ENCODE assay signal across 21 cellular contexts in genomic region chr18:79755496-79756142, GRCh38. TPM values are rescaled to one million over a fixed set of nuclear protein-coding genes. Genes with fewer than 3 reads are reported as not detected.
"Had no signal": no experiment of that assay in that cellular context is flagged by ENCODE, and none has a peak within 500 bp of the region (broad histone marks: within the 10 kb centered on the region; RNA-seq: fewer than 3 reads in every experiment).

No MANE protein-coding gene starts in this region.

- H3K4me3 ChIP-seq: body of pancreas, colonic mucosa, esophagus squamous epithelium, left ventricle myocardium inferior, ovary, SJCRH30 had no signal

- H3K9me3 ChIP-seq: body of pancreas, colonic mucosa, esophagus squamous epithelium, SJCRH30 had no signal

- H3K4me1 Mint-ChIP-seq: activated CD4-positive, alpha-beta T cell treated with anti-CD3 and anti-CD28 coated beads, Interleukin-2, amount 10 ng/mL, durations not matched to agents 7 days and 5 days had no signal

- H3K27ac Mint-ChIP-seq: activated naive CD4-positive, alpha-beta T cell treated with anti-CD3 and anti-CD28 coated beads, Interleukin-2, amount 10 ng/mL, durations not matched to agents 7 days and 5 days; nephron progenitor cell; T-helper 2 cell treated with Interferon-gamma antibody and Interleukin-4, amounts not matched to agents 5 μg/mL and 100 μg/mL, for 36 hours had no signal

- H3K4me1 ChIP-seq: body of pancreas, colonic mucosa, left ventricle myocardium inferior, SJCRH30 had no signal

- H3K4me3 Mint-ChIP-seq: activated CD4-positive, alpha-beta T cell treated with anti-CD3 and anti-CD28 coated beads, Interleukin-2, amount 10 ng/mL, durations not matched to agents 7 days and 5 days; activated naive CD4-positive, alpha-beta T cell treated with anti-CD3 and anti-CD28 coated beads, Interleukin-2, amount 10 ng/mL, durations not matched to agents 7 days and 5 days; nephron progenitor cell; T-helper 2 cell treated with Interferon-gamma antibody and Interleukin-4, amounts not matched to agents 5 μg/mL and 100 μg/mL, for 36 hours had no signal

- ATAC-seq: body of pancreas had no signal

- H3K27ac ChIP-seq: body of pancreas, colonic mucosa, esophagus squamous epithelium, left ventricle myocardium inferior, ovary, SJCRH30 had no signal

- H3K27me3 Mint-ChIP-seq: activated CD4-positive, alpha-beta T cell treated with anti-CD3 and anti-CD28 coated beads, Interleukin-2, amount 10 ng/mL, durations not matched to agents 7 days and 5 days; activated naive CD4-positive, alpha-beta T cell treated with anti-CD3 and anti-CD28 coated beads, Interleukin-2, amount 10 ng/mL, durations not matched to agents 7 days and 5 days had no signal

- DNase-seq: activated CD4-positive, alpha-beta T cell treated with anti-CD3 and anti-CD28 coated beads, Interleukin-2, amount 10 ng/mL, durations not matched to agents 7 days and 5 days; activated CD8-positive, alpha-beta memory T cell treated with anti-CD3 and anti-CD28 coated beads for 24 hours; activated naive CD4-positive, alpha-beta T cell treated with anti-CD3 and anti-CD28 coated beads, Interleukin-2, amount 10 ng/mL, durations not matched to agents 7 days and 5 days; amniotic stem cell; central memory CD4-positive, alpha-beta T cell; colonic mucosa; esophagus squamous epithelium; hypothalamus; kidney; left ventricle myocardium inferior; mesendoderm; nephron progenitor cell; SJCRH30; stimulated activated CD4-positive, alpha-beta T cell treated with anti-CD3 and anti-CD28 coated beads, Interleukin-2, amount 100 ng/mL, for 48 hours; stimulated activated naive CD4-positive, alpha-beta T cell; trophoblast cell had no signal

- H3K27me3 ChIP-seq: body of pancreas, colonic mucosa, esophagus squamous epithelium, ovary, SJCRH30 had no signal

- H3K36me3 ChIP-seq: ovary, SJCRH30 had no signal

RNA-seq across cellular contexts. Expression of gene KCNG2, which starts 42.1 kb away (rescaled TPM):
- total RNA-seq: activated CD4-positive, alpha-beta T cell treated with anti-CD3 and anti-CD28 coated beads, Interleukin-2, amount 10 ng/mL, durations not matched to agents 7 days and 5 days; body of pancreas; endothelial cell of umbilical vein; glomerular endothelial cell; left ventricle myocardium inferior; SJCRH30 had no signal
- polyA plus RNA-seq: endothelial cell of umbilical vein had no signal
